In genomic region chr3:11480663-11481298, GRCh38 we compare ENCODE assay signal across 12 cellular contexts.
A peak's percentile ranks its signal among the peaks of the same experiment; 100 is the strongest.
DNase-seq lines count a peak whose midpoint lies in the region; ATAC-seq and TF ChIP-seq lines count a peak whose summit lies in the region.
"Had no signal": no experiment of that assay in that cellular context is flagged by ENCODE, and none has a peak within 500 bp of the region (broad histone marks: within the 10 kb centered on the region; RNA-seq: fewer than 3 reads in every experiment).

No MANE protein-coding gene starts in this region.

- intact Hi-C loops in heart right ventricle (cut with DNase I) (no loop called here), sciatic nerve (cut with DNase I) (no loop called here)

- H3K27me3 ChIP-seq in NT2/D1 (ENCODE audit: insufficient read depth, insufficient read length) (no peaks in the 10 kb centered on the region), heart right ventricle (no peaks in the 10 kb centered on the region)

- WGBS in heart right ventricle, 2 donors = 75 to 77% methylated on average over 7 of the region's 7 CpGs

- H3K4me3 ChIP-seq in NT2/D1 (ENCODE audit: insufficient read length, low read depth) (no peak overlapping the region), heart right ventricle (no peak overlapping the region)

- TF ChIP-seq CTCF in heart right ventricle (IDR thresholded peaks at IDR 0.05) (no peak), HFFc6 (IDR thresholded peaks at IDR 0.05) (no peak), GM13977 (IDR thresholded peaks at IDR 0.05; ENCODE audit: extremely low read depth, insufficient read depth, missing control alignments) (no peak)

- H3K36me3 ChIP-seq in NT2/D1 (ENCODE audit: insufficient read depth, insufficient read length, low read length) (no peaks in the 10 kb centered on the region), heart right ventricle (no peaks in the 10 kb centered on the region)

- DNase-seq in HT-29 (ENCODE audit: low spot score) (peak; percentile 32), NT2/D1 (ENCODE audit: low read depth, low spot score) (peak; percentile 92), heart right ventricle (no peak), sciatic nerve (ENCODE audit: low spot score) (no peak), HFFc6 (no peak), AG08396 (ENCODE audit: low spot score) (no peak), GM13977 (ENCODE audit: low spot score) (no peak)
- DNase-seq: activated T-cell treated with anti-CD3 and anti-CD28 coated beads, Interleukin-2, amount 50 U/mL, for 72 hours; CD4-positive, alpha-beta memory T cell; occipital lobe had no signal

- H3K27ac ChIP-seq in heart right ventricle = peak overlapping the region in 7 of 10 donors; percentile 33 to 81 (median 64)

- no peak overlapping the region for H3K9ac ChIP-seq in NT2/D1 (ENCODE audit: insufficient read length, low read depth)

- peaks cover 37% of the 10 kb centered on the region for H3K4me1 Mint-ChIP-seq in HFFc6 (ENCODE audit: low read depth)
- H3K4me1 Mint-ChIP-seq: CD4-positive, alpha-beta memory T cell had no signal

- in situ Hi-C loops in GM13977 (cut with MboI; ENCODE audit: low pct_unique_long_range_greater_than_20kb, low sequenced_read_pairs, unreplicated experiment) = no loop called here

- H3K36me3 Mint-ChIP-seq in HFFc6 (ENCODE audit: low read depth) = peaks cover 6% of the 10 kb centered on the region
- H3K36me3 Mint-ChIP-seq: brain had no signal

- no peak overlapping the region for H3K4me3 Mint-ChIP-seq in HFFc6
- H3K4me3 Mint-ChIP-seq: activated T-cell treated with anti-CD3 and anti-CD28 coated beads, Interleukin-2, amount 50 U/mL, for 72 hours; brain; CD4-positive, alpha-beta memory T cell had no signal

- peaks cover 9% of the 10 kb centered on the region for H3K4me1 ChIP-seq in NT2/D1 (ENCODE audit: insufficient read depth, insufficient read length)
- H3K4me1 ChIP-seq in heart right ventricle = peaks cover 13 to 57% (median 38%) of the 10 kb centered on the region in 9 donors

- peak in 6 of 8 donors; percentile 35 to 78 (median 56) for ATAC-seq in heart right ventricle
- peak; percentile 56 for ATAC-seq in sciatic nerve
- no peak for ATAC-seq in HG02763 (IDR thresholded peaks at IDR 0.05; ENCODE audit: unreplicated experiment)
- ATAC-seq: activated T-cell treated with anti-CD3 and anti-CD28 coated beads, Interleukin-2, amount 50 U/mL, for 72 hours had no signal

- H3K9me3 ChIP-seq in NT2/D1 (ENCODE audit: insufficient read depth, low read length) = peaks cover 6% of the 10 kb centered on the region; the same call in 1 of the 2 replicates
- peaks cover 0 to 9% (median 0%) of the 10 kb centered on the region in 11 donors for H3K9me3 ChIP-seq in heart right ventricle

- peaks cover 3% of the 10 kb centered on the region; the same call in 1 of the 2 replicates for H3K27me3 Mint-ChIP-seq in HFFc6 (ENCODE audit: insufficient read depth)
- H3K27me3 Mint-ChIP-seq: brain; CD4-positive, alpha-beta memory T cell had no signal

- H3K9me3 Mint-ChIP-seq in HFFc6 = peaks cover 8% of the 10 kb centered on the region; the same call in 1 of the 2 replicates

- no peak overlapping the region for H3K27ac Mint-ChIP-seq in HFFc6
- H3K27ac Mint-ChIP-seq: activated T-cell treated with anti-CD3 and anti-CD28 coated beads, Interleukin-2, amount 50 U/mL, for 72 hours; brain; CD4-positive, alpha-beta memory T cell had no signal

Comparison
In these comparisons a context has a peak if more than half of its experiments do, and no peak if none do; other contexts are left out.
1. DNase-seq: peak in HT-29 (single experiment) and NT2/D1 (single experiment); none in heart right ventricle (0 of 2), sciatic nerve (single experiment), HFFc6 (single experiment), AG08396 (single experiment) and GM13977 (single experiment).